8 cellular contexts compared by ENCODE assay signal in the genomic region with DNA sequence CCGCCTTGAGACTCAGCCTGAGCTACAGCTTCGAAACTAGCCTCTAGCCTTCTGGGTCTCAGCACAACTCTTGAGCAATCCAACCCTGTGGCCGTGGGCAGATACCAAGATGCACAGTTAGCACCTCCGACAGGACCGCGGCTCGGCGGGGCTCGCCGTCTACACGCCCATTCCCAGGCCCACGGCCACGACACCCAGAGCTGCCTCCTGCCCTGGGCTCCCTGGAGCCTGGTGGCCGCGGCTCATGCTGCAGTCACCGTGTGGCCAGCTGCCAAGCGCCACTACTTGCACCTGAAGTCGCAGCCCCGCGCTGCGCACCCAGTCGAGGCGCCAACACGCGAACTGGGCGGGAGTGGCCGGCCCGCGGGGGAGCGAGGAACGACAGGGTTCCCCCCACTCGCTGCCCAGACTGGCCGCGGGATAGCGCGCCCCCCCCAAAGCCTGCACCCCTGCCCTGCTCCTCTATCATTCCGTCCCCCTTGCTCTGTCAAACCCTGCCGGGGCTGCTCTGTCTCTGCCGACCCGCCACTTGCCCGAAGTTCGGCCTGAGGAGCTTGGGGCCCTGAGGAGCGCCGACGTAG. TPM values are rescaled to one million over a fixed set of nuclear protein-coding genes. Genes with fewer than 3 reads are reported as not detected.
A peak's percentile ranks its signal among the peaks of the same experiment; 100 is the strongest.
DNase-seq lines count a peak whose midpoint lies in the region; ATAC-seq, FAIRE-seq and TF ChIP-seq lines count a peak whose summit lies in the region.

No MANE protein-coding gene starts in this region.

- no peak for FAIRE-seq in endothelial cell of umbilical vein (lab: Jason Lieb, UNC)

- TF ChIP-seq POLR2A in GM15510 (IDR thresholded peaks at IDR 0.05; ENCODE audit: borderline replicate concordance, extremely low read depth, insufficient read length) (peak; percentile 8), endothelial cell of umbilical vein (IDR thresholded peaks at IDR 0.05; ENCODE audit: low read depth, low read length) (no peak)

- H3K4me3 ChIP-seq in AG04450 (ENCODE audit: low read depth, low read length) (peak overlapping the region; percentile 81), KMS-11 (IDR thresholded peaks at IDR 0.05; ENCODE audit: insufficient read depth, low read depth, low read length) (peak overlapping the region; percentile 83), endothelial cell of umbilical vein (replicated peaks in 1 of 3; ENCODE audit: insufficient read depth in 1 of 3, low read depth in 1 of 3, low read length in 3 of 3) (peak overlapping the region; percentile 54 to 62 (median 55)), muscle layer of colon (ENCODE audit: low read depth in 1 of 2, low read length in 2 of 2) (peak overlapping the region; percentile 81 to 90)

- H3K4me1 Mint-ChIP-seq in WTC11: peaks cover 16% of the 10 kb centered on the region
- peaks cover 19% of the 10 kb centered on the region for H3K4me1 Mint-ChIP-seq in type B pancreatic cell (ENCODE audit: unreplicated experiment)

- H3K9me1 ChIP-seq in endothelial cell of umbilical vein (replicated peaks; ENCODE audit: control insufficient read depth, extremely low read depth, insufficient read depth, low read length): no peaks in the 10 kb centered on the region

- H3K36me3 ChIP-seq in KMS-11 (ENCODE audit: insufficient read depth): peaks cover 3% of the 10 kb centered on the region; the same call in 1 of the 2 replicates
- peaks cover 0 to 8% of the 10 kb centered on the region in 2 experiments for H3K36me3 ChIP-seq in endothelial cell of umbilical vein (ENCODE audit: control insufficient read depth in 2 of 2, extremely low read depth in 1 of 2, insufficient read depth in 2 of 2, low read length in 2 of 2)
- H3K36me3 ChIP-seq in muscle layer of colon (ENCODE audit: insufficient read depth, low read length): peaks cover 3% of the 10 kb centered on the region

- no peak; the same call in 1 of the 2 replicates for ATAC-seq in WTC11

- peak overlapping the region; percentile 39; the same call in 1 of the 2 replicates for H3K9ac ChIP-seq in KMS-11
- peak overlapping the region; percentile 32 for H3K9ac ChIP-seq in endothelial cell of umbilical vein (replicated peaks; ENCODE audit: extremely low read depth, insufficient read depth, low read length)
- peak overlapping the region; percentile 44 for H3K9ac ChIP-seq in muscle layer of colon (ENCODE audit: low read length)

- H3K27me3 ChIP-seq in AG04450 (ENCODE audit: control insufficient read depth, insufficient read depth, low read length): no peaks in the 10 kb centered on the region
- no peaks in the 10 kb centered on the region for H3K27me3 ChIP-seq in KMS-11 (ENCODE audit: insufficient read depth, low read depth)
- no peaks in the 10 kb centered on the region for H3K27me3 ChIP-seq in endothelial cell of umbilical vein (ENCODE audit: control insufficient read depth in 2 of 2, insufficient read depth in 2 of 2, low read length in 2 of 2)
- H3K27me3 ChIP-seq in muscle layer of colon (ENCODE audit: control insufficient read depth in 1 of 2, insufficient read depth in 2 of 2, low read length in 2 of 2): no peaks in the 10 kb centered on the region

- peak overlapping the region; percentile 78; the same call in 1 of the 2 replicates for H3K27ac Mint-ChIP-seq in WTC11
- H3K27ac Mint-ChIP-seq in type B pancreatic cell: peak overlapping the region; percentile 97

- no TSS peak for BruUV-seq in endothelial cell of umbilical vein (replicated peaks; lab: Mats Ljungman, UMichigan)

- intact Hi-C loops in endothelial cell of umbilical vein (cut with micrococcal nuclease): loop anchor here (1.0 to 5.0 kb wide), 6 partner anchors 95 to 241 kb away; partner anchors contain the start of genes DNALI1 and YRDC

- CTCF ChIA-PET in AG04450 (lab: Charles Lee) (interaction anchor here (0.6 to 2.5 kb wide), 11 partner anchors 8 to 761 kb away, joined by 3 to 12 read pairs (median 4); partner anchors contain the start of genes GNL2, MEAF6 and UTP11), WTC11 (lab: Charles Lee) (interaction anchor here (0.6 to 5.7 kb wide), 17 partner anchors 11 to 217 kb away, joined by 3 to 40 read pairs (median 5); partner anchors contain the start of genes DNALI1, EPHA10, GNL2 and MEAF6), endothelial cell of umbilical vein (lab: Charles Lee) (interaction anchor here (1.0 to 3.4 kb wide), 4 partner anchors 10 to 168 kb away, joined by 4 to 22 read pairs (median 6); partner anchors contain the start of genes DNALI1 and MTF1)

- DNase-seq in AG04450 (ENCODE audit: low read depth, low spot score): no peak
- DNase-seq in WTC11 (ENCODE audit: low spot score): peak; percentile 17
- peak; percentile 37 for DNase-seq in endothelial cell of umbilical vein (ENCODE audit: low read depth, low spot score)
- no peak for DNase-seq in type B pancreatic cell (ENCODE audit: extremely low spot score, unreplicated experiment)
- no peak for DNase-seq in NCI-H524 treated with DMSO at 0.1 percent for 48 hours (lab: John Stamatoyannopoulos, UW)

- H3K79me2 ChIP-seq in KMS-11 (ENCODE audit: insufficient read depth, low read depth) (peaks cover 48% of the 10 kb centered on the region), endothelial cell of umbilical vein (ENCODE audit: control insufficient read depth, insufficient read depth, low read length) (peaks cover 56% of the 10 kb centered on the region)

- H3K9me3 ChIP-seq in AG04450 (ENCODE audit: control insufficient read depth, insufficient read depth, low read length) (no peaks in the 10 kb centered on the region; the same call in 1 of the 2 replicates), endothelial cell of umbilical vein (replicated peaks; ENCODE audit: control insufficient read depth, insufficient read depth, low read length) (no peaks in the 10 kb centered on the region), muscle layer of colon (ENCODE audit: low read length) (no peaks in the 10 kb centered on the region)

- H3K27ac ChIP-seq in AG04450 (ENCODE audit: low read depth, low read length) (peak overlapping the region; percentile 39), KMS-11 (peak overlapping the region; percentile 7), endothelial cell of umbilical vein (ENCODE audit: insufficient read depth, low read depth, low read length) (no peak overlapping the region), muscle layer of colon (ENCODE audit: low read depth, low read length) (peak overlapping the region; percentile 52)

- peak overlapping the region; percentile 98 for H3K4me3 Mint-ChIP-seq in WTC11
- H3K4me3 Mint-ChIP-seq in type B pancreatic cell: peak overlapping the region; percentile 94

- H3K4me2 ChIP-seq in KMS-11 (peak overlapping the region; percentile 68), endothelial cell of umbilical vein (ENCODE audit: insufficient read depth, low read length) (peak overlapping the region; percentile 79)

- H3K9me3 Mint-ChIP-seq in WTC11: no peaks in the 10 kb centered on the region
- H3K9me3 Mint-ChIP-seq in type B pancreatic cell: no peaks in the 10 kb centered on the region

- H3K36me3 Mint-ChIP-seq in WTC11 (peaks cover 31% of the 10 kb centered on the region), type B pancreatic cell (peaks cover 9% of the 10 kb centered on the region)

- peak overlapping the region; percentile 65 for H2AFZ ChIP-seq in KMS-11 (ENCODE audit: low read depth)
- H2AFZ ChIP-seq in endothelial cell of umbilical vein (ENCODE audit: low read depth, low read length): peak overlapping the region; percentile 91

- dilution Hi-C loops in endothelial cell of umbilical vein (cut with MboI; ENCODE audit: extremely low pct_ligation_motif_present, low sequenced_read_pairs): no loop called here

- H3K27me3 Mint-ChIP-seq in WTC11 (ENCODE audit: low read depth) (no peaks in the 10 kb centered on the region; the same call in 1 of the 2 replicates), type B pancreatic cell (no peaks in the 10 kb centered on the region)

- TF ChIP-seq CTCF in AG04450 (IDR thresholded peaks at IDR 0.05; ENCODE audit: low read depth, low read length): no peak
- no peak for TF ChIP-seq CTCF in KMS-11 (conservative IDR thresholded peaks at IDR 0.05; ENCODE audit: low read depth, low read length)
- TF ChIP-seq CTCF in WTC11 (IDR thresholded peaks at IDR 0.05): no peak
- TF ChIP-seq CTCF in endothelial cell of umbilical vein (IDR thresholded peaks at IDR 0.05; ENCODE audit: extremely low read depth in 1 of 2, insufficient read depth in 1 of 2, low read depth in 1 of 2, low read length in 2 of 2): no peak
- TF ChIP-seq CTCF in type B pancreatic cell (conservative IDR thresholded peaks at IDR 0.05): no peak

- H3K4me1 ChIP-seq in KMS-11 (ENCODE audit: low read depth, poor library complexity, severe bottlenecking) (peaks cover 27% of the 10 kb centered on the region), endothelial cell of umbilical vein (ENCODE audit: control insufficient read depth, extremely low read depth, insufficient read depth, low read length) (peaks cover 29% of the 10 kb centered on the region), muscle layer of colon (ENCODE audit: insufficient read depth, low read length) (peaks cover 24% of the 10 kb centered on the region)

- POLR2A ChIA-PET in AG04450 (lab: Yijun Ruan, JAX): interaction anchor here (0.7 to 1.7 kb wide), 6 partner anchors 85 to 1227 kb away, joined by 3 to 5 read pairs (median 4); partner anchors contain the start of genes C1orf122, GNL2, MRPS15 and YRDC
- POLR2A ChIA-PET in WTC11 (lab: Charles Lee): interaction anchor here (1.0 to 2.6 kb wide), 2 partner anchors 30 to 116 kb away, joined by 3 to 7 read pairs; partner anchors contain the start of genes C1orf122 and YRDC
- POLR2A ChIA-PET in endothelial cell of umbilical vein (lab: Charles Lee): interaction anchor here (0.7 kb wide), 1 partner anchor 218 kb away, joined by 3 read pairs; no protein-coding TSS in a partner anchor

- H4K20me1 ChIP-seq in KMS-11 (ENCODE audit: insufficient read depth) (no peaks in the 10 kb centered on the region), endothelial cell of umbilical vein (replicated peaks; ENCODE audit: control insufficient read depth, extremely low read depth, insufficient read depth, low read length) (no peaks in the 10 kb centered on the region)

RNA-seq across cellular contexts. Expression of gene CDCA8, which starts 0.7 kb away (rescaled TPM):
- polyA plus RNA-seq in AG04450 (2011; rRNA removed): 7.1 and 9.6 TPM in 2 replicates
- 8.8 and 9.6 TPM in 2 replicates for polyA minus RNA-seq in AG04450 (2011; rRNA and poly(A)+ RNA removed)
- total RNA-seq in WTC11 (2021): 42.1 to 47.7 TPM (median 43.3 TPM) in 3 replicates
- 43.7 and 45.7 TPM in 2 replicates for total RNA-seq in endothelial cell of umbilical vein
- polyA plus RNA-seq in endothelial cell of umbilical vein: 36.2 and 38.5 TPM in 2 replicates
- 42.7 and 50.4 TPM in 2 replicates for polyA plus RNA-seq in endothelial cell of umbilical vein (2011; cell fraction: cytosol; rRNA removed)
- 27.3 and 34.2 TPM in 2 replicates for polyA plus RNA-seq in endothelial cell of umbilical vein (2011; cell fraction: nucleus; rRNA removed)
- 16.9 and 37.5 TPM in 2 replicates for polyA plus RNA-seq in endothelial cell of umbilical vein (2012)
- 33.6 and 34.6 TPM in 2 replicates for polyA minus RNA-seq in endothelial cell of umbilical vein
- polyA minus RNA-seq in endothelial cell of umbilical vein (2011; cell fraction: cytosol; rRNA and poly(A)+ RNA removed): 32.9 TPM
- polyA minus RNA-seq in endothelial cell of umbilical vein (2011; cell fraction: nucleus; rRNA and poly(A)+ RNA removed): 10.1 and 12.5 TPM in 2 replicates
- total RNA-seq in type B pancreatic cell (ENCODE audit: low replicate concordance): 13.3 and 35.1 TPM in 2 replicates

RNA-seq across cellular contexts. Expression of gene RSPO1, which starts 56.9 kb away (rescaled TPM):
- polyA plus RNA-seq in AG04450 (2011; rRNA removed): 0.04 TPM in 1 of 2 replicates, not detected in the other
- polyA minus RNA-seq in AG04450 (2011; rRNA and poly(A)+ RNA removed): not detected in 2 replicates
- total RNA-seq in WTC11 (2021): 0.11 to 0.16 TPM (median 0.13 TPM) in 3 replicates
- not detected in 2 replicates for total RNA-seq in endothelial cell of umbilical vein
- polyA plus RNA-seq in endothelial cell of umbilical vein: not detected in 2 replicates
- polyA plus RNA-seq in endothelial cell of umbilical vein (2011; cell fraction: cytosol; rRNA removed): not detected in 2 replicates
- polyA plus RNA-seq in endothelial cell of umbilical vein (2011; cell fraction: nucleus; rRNA removed): not detected in 2 replicates
- polyA plus RNA-seq in endothelial cell of umbilical vein (2012): not detected in 2 replicates
- polyA minus RNA-seq in endothelial cell of umbilical vein: not detected in 2 replicates
- polyA minus RNA-seq in endothelial cell of umbilical vein (2011; cell fraction: cytosol; rRNA and poly(A)+ RNA removed): not detected
- not detected in 2 replicates for polyA minus RNA-seq in endothelial cell of umbilical vein (2011; cell fraction: nucleus; rRNA and poly(A)+ RNA removed)
- 0.26 and 1.4 TPM in 2 replicates for total RNA-seq in type B pancreatic cell (ENCODE audit: low replicate concordance)

Comparison
In these comparisons a context has a peak if more than half of its experiments do, and no peak if none do; other contexts are left out.
1. DNase-seq: peak in WTC11 (single experiment) and endothelial cell of umbilical vein (single experiment); none in AG04450 (single experiment), type B pancreatic cell (single experiment) and NCI-H524 treated with DMSO at 0.1 percent for 48 hours (single experiment).
2. Peak in every context shown above with its lines, with median percentiles within 50 percentile points of each other: H3K4me3 ChIP-seq and H3K9ac ChIP-seq.